8 cellular contexts compared by ENCODE assay signal in the genomic region with DNA sequence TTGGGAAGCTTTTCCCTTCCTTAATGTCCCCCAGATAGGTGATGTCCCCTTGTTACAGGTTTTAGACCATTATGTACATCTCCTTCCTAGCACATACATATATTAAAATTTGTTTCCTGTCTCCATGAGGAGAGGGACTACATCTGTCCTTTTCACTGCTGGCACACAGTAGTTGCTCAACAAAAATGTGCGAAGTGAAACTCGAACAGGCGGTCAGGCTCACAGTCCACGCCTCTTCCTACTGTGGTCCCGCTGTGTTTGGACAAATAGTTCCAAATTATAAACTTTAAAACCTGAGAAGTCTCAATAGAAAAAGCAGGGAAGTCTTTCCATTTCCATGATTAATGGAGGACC. TPM values are rescaled to one million over a fixed set of nuclear protein-coding genes. Genes with fewer than 3 reads are reported as not detected.
DNase-seq lines count a peak whose midpoint lies in the region; ATAC-seq and TF ChIP-seq lines count a peak whose summit lies in the region.

No MANE protein-coding gene starts in this region.

- intact Hi-C loops in MCF 10A (cut with micrococcal nuclease) (no loop called here), natural killer cell (cut with micrococcal nuclease) (no loop called here)

- H3K4me1 Mint-ChIP-seq in IgD-negative memory B cell: peaks cover 21 to 23% (median 23%) of the 10 kb centered on the region in 3 donors
- H3K4me1 Mint-ChIP-seq in MCF 10A (ENCODE audit: insufficient read depth, unreplicated experiment): no peaks in the 10 kb centered on the region
- H3K4me1 Mint-ChIP-seq in natural killer cell: peaks cover 30 to 42% of the 10 kb centered on the region in 2 donors

- DNase-seq in AML-193 (lab: John Stamatoyannopoulos, UW): peak; percentile 45 to 52
- no peak for DNase-seq in MCF 10A (ENCODE audit: unreplicated experiment)
- no peak for DNase-seq in natural killer cell
- DNase-seq in retina: no peak
- DNase-seq in activated effector memory CD4-positive, alpha-beta T cell treated with anti-CD3 and anti-CD28 coated beads, Interleukin-2, amount 50 U/mL, for 16 hours: no peak
- no peak for DNase-seq in NCI-H2227 treated with DMSO at 0.1 percent for 48 hours (lab: John Stamatoyannopoulos, UW)

- no TSS peak for BruUV-seq in MCF 10A (replicated peaks; lab: Mats Ljungman, UMichigan)

- TF ChIP-seq CTCF in MCF 10A (IDR thresholded peaks at IDR 0.05; ENCODE audit: unreplicated experiment): no peak
- no peak for TF ChIP-seq CTCF in natural killer cell (IDR thresholded peaks at IDR 0.05)

- ATAC-seq in natural killer cell: no peak
- ATAC-seq in GM19455 (IDR thresholded peaks at IDR 0.05; ENCODE audit: unreplicated experiment): no peak

- H3K36me3 Mint-ChIP-seq in IgD-negative memory B cell (peaks cover 12% of the 10 kb centered on the region), MCF 10A (ENCODE audit: insufficient read depth, unreplicated experiment) (peaks cover 5% of the 10 kb centered on the region), natural killer cell (no peaks in the 10 kb centered on the region)

- H3K27ac Mint-ChIP-seq in IgD-negative memory B cell (peak overlapping the region; percentile 93 to 95 (median 94)), MCF 10A (ENCODE audit: low read depth, unreplicated experiment) (no peak overlapping the region), natural killer cell (peak overlapping the region; percentile 70 to 72)

- peaks cover 0 to 15% (median 6%) of the 10 kb centered on the region in 3 donors for H3K9me3 Mint-ChIP-seq in IgD-negative memory B cell
- H3K9me3 Mint-ChIP-seq in MCF 10A (ENCODE audit: unreplicated experiment): peaks cover 8% of the 10 kb centered on the region
- no peaks in the 10 kb centered on the region for H3K9me3 Mint-ChIP-seq in natural killer cell

- CTCF ChIA-PET in MCF 10A (lab: Yijun Ruan, JAX): no interaction called here

- H3K4me3 Mint-ChIP-seq in IgD-negative memory B cell (peak overlapping the region; percentile 88 to 98 (median 97)), MCF 10A (ENCODE audit: unreplicated experiment) (peak overlapping the region; percentile 38), natural killer cell (peak overlapping the region; percentile 88)

- H3K27me3 Mint-ChIP-seq in IgD-negative memory B cell (peaks cover 6% of the 10 kb centered on the region), MCF 10A (ENCODE audit: insufficient read depth, unreplicated experiment) (no peaks in the 10 kb centered on the region), natural killer cell (ENCODE audit: low read depth in 2 of 2) (peaks cover 7 to 11% of the 10 kb centered on the region in 2 donors)

- POLR2A ChIA-PET in MCF 10A (lab: Yijun Ruan, JAX): no interaction called here

RNA-seq across cellular contexts. Expression of a gene that starts 1.2 kb away (rescaled TPM):
- polyA plus RNA-seq in IgD-negative memory B cell: 134 TPM
- total RNA-seq in MCF 10A (2022): 0.19 and 0.54 TPM in 2 replicates
- 10 to 100 TPM; 19.5 to 24.0 (median 20.3) TPM for total RNA-seq in natural killer cell

Comparison
In these comparisons a context has a peak if more than half of its experiments do, and no peak if none do; other contexts are left out.
1. DNase-seq: peak in AML-193 (2 of 2); none in MCF 10A (single experiment), natural killer cell (single experiment), retina (single experiment), activated effector memory CD4-positive, alpha-beta T cell treated with anti-CD3 and anti-CD28 coated beads, Interleukin-2, amount 50 U/mL, for 16 hours (single experiment) and NCI-H2227 treated with DMSO at 0.1 percent for 48 hours (single experiment).
2. H3K4me3 Mint-ChIP-seq: peak in every context shown above with its lines; median percentile 97 in IgD-negative memory B cell; 88 in natural killer cell; 38 in MCF 10A.
3. RNA of a gene that starts 1.2 kb away (total RNA-seq): 19.5 to 24.0 TPM in natural killer cell; 0.19 to 0.54 TPM in MCF 10A; every median in the first group is over 10 times any median in the second.